In genomic region chr7:127392182-127392565, GRCh38 we compare ENCODE assay signal across 1 cellular context.
TF ChIP-seq lines count a peak whose summit lies in the region.

No MANE protein-coding gene starts in this region.

TF ChIP-seq in K562, 482 proteins besides CTCF, POLR2A, EP300 and RAD21 (continued from another document and continues in another):
- peak; percentile 96; the same call in 1 of the 2 replicates for TF ChIP-seq RERE (CRISPR knock-in tag; IDR thresholded peaks at IDR 0.05; ENCODE audit: borderline replicate concordance)
- TF ChIP-seq ZFP1 (CRISPR knock-in tag; IDR thresholded peaks at IDR 0.05) = no peak
- no peak for TF ChIP-seq SAFB2 (IDR thresholded peaks at IDR 0.05; ENCODE audit: borderline replicate concordance, low read depth, low read length, severe bottlenecking)
- TF ChIP-seq RHOXF2B (CRISPR knock-in tag; conservative IDR thresholded peaks at IDR 0.05) = no peak
- TF ChIP-seq MCM7 (IDR thresholded peaks at IDR 0.05) = no peak
- peak; percentile 38 for TF ChIP-seq ESRRA (IDR thresholded peaks at IDR 0.05; ENCODE audit: borderline replicate concordance, low read depth)
- no peak for TF ChIP-seq REST (CRISPR knock-in tag; IDR thresholded peaks at IDR 0.05; ENCODE audit: low read depth)
- TF ChIP-seq PKNOX1 (IDR thresholded peaks at IDR 0.05) = no peak
- no peak for TF ChIP-seq EHMT2 (IDR thresholded peaks at IDR 0.05)
- peak; percentile 61 for TF ChIP-seq ZNF175 (CRISPR knock-in tag; IDR thresholded peaks at IDR 0.05; ENCODE audit: low read depth)
- TF ChIP-seq SMAD1 (IDR thresholded peaks at IDR 0.05; ENCODE audit: low read depth, low read length, partially characterized antibody) = no peak
- no peak for TF ChIP-seq CBFA2T2 (conservative IDR thresholded peaks at IDR 0.05)
- no peak for TF ChIP-seq ZNF395 (CRISPR knock-in tag; IDR thresholded peaks at IDR 0.05)
- TF ChIP-seq ZNF232 (CRISPR knock-in tag; IDR thresholded peaks at IDR 0.05) = 0 out of 2 replicates have a peak, but pooled peaks have one; percentile 85
- no peak for TF ChIP-seq GTF2B (IDR thresholded peaks at IDR 0.05; ENCODE audit: extremely low read depth, insufficient read length)
- peak; percentile 91 for TF ChIP-seq U2AF1 (optimal IDR thresholded peaks at IDR 0.05; ENCODE audit: low read depth, low read length)
- TF ChIP-seq FUS (optimal IDR thresholded peaks at IDR 0.05; ENCODE audit: low read depth, low read length) = peak; percentile 92
- TF ChIP-seq ZNF408 (CRISPR knock-in tag; IDR thresholded peaks at IDR 0.05; ENCODE audit: low read depth) = no peak
- TF ChIP-seq ELF2 (CRISPR knock-in tag; IDR thresholded peaks at IDR 0.05) = peak; percentile 63
- 0 out of 2 replicates have a peak, but pooled peaks have one; percentile 9 for TF ChIP-seq ZNF316 (IDR thresholded peaks at IDR 0.05)
- no peak for TF ChIP-seq PML (IDR thresholded peaks at IDR 0.05; ENCODE audit: low read length)
- TF ChIP-seq EP400 (IDR thresholded peaks at IDR 0.05) = peak; percentile 23; the same call in 1 of the 2 replicates
- no peak for TF ChIP-seq GTF2A2 (tag; IDR thresholded peaks at IDR 0.05)
- no peak for TF ChIP-seq KAT8 (IDR thresholded peaks at IDR 0.05; ENCODE audit: low read depth)
- TF ChIP-seq ZNF444 (CRISPR knock-in tag; IDR thresholded peaks at IDR 0.05) = no peak
- peak; percentile 86 for TF ChIP-seq PCBP1 (IDR thresholded peaks at IDR 0.05; ENCODE audit: low read depth, low read length, poor library complexity, severe bottlenecking)
- TF ChIP-seq ZNF324 (CRISPR knock-in tag; IDR thresholded peaks at IDR 0.05) = no peak
- peak; percentile 100 for TF ChIP-seq FIP1L1 (IDR thresholded peaks at IDR 0.05; ENCODE audit: low read depth, low read length, poor library complexity, severe bottlenecking)
- TF ChIP-seq CEBPB (tag; IDR thresholded peaks at IDR 0.05) = no peak
- TF ChIP-seq ILK (tag; IDR thresholded peaks at IDR 0.05; ENCODE audit: borderline replicate concordance, low read depth) = no peak
- no peak for TF ChIP-seq SRSF1 (IDR thresholded peaks at IDR 0.05; ENCODE audit: low read depth, low read length)
- no peak for TF ChIP-seq ZBTB5 (IDR thresholded peaks at IDR 0.05)
- TF ChIP-seq FOXO4 (CRISPR knock-in tag; IDR thresholded peaks at IDR 0.05) = no peak
- no peak for TF ChIP-seq ZFP91 (CRISPR knock-in tag; IDR thresholded peaks at IDR 0.05)
- TF ChIP-seq C11orf30 (IDR thresholded peaks at IDR 0.05; ENCODE audit: low read depth) = no peak
- no peak for TF ChIP-seq TFE3 (CRISPR knock-in tag; IDR thresholded peaks at IDR 0.05)
- TF ChIP-seq SMARCA4 (IDR thresholded peaks at IDR 0.05) = 0 out of 2 replicates have a peak, but pooled peaks have one; percentile 30
- TF ChIP-seq BRD4 (IDR thresholded peaks at IDR 0.05) = no peak
- peak; percentile 24 for TF ChIP-seq SAP30 (IDR thresholded peaks at IDR 0.05; ENCODE audit: borderline replicate concordance, insufficient read depth, low read depth, low read length, poor library complexity, severe bottlenecking)
- no peak for TF ChIP-seq ARID3B (CRISPR knock-in tag; IDR thresholded peaks at IDR 0.05; ENCODE audit: borderline replicate concordance)
- no peak for TF ChIP-seq SNRNP70 (optimal IDR thresholded peaks at IDR 0.05; ENCODE audit: low read depth, low read length)
